ENCODE assay signal across 4 cellular contexts in the genomic region with DNA sequence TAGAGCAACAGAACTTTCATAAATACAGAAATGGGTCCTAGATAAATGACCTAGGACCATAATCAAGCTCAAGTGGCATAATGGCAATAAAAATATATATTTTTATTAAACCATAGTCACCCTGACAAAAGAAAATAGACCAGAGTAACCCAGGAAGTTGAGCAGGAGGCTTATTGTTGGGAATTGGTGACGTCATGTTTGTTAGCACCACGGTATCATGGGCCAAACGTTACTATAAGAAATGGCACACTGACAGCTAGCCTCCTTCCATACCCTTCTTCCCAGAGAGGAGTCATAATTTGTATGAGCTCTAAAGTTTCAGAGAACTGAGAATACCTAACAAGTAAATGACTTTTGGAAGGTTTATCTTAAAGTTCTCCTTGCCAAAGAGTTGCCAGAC.
TF ChIP-seq lines count a peak whose summit lies in the region.

No MANE protein-coding gene starts in this region.

TF ChIP-seq in HepG2, 621 proteins besides CTCF, POLR2A, EP300 and RAD21 (continues in another document):
- TF ChIP-seq, protein P1, sequence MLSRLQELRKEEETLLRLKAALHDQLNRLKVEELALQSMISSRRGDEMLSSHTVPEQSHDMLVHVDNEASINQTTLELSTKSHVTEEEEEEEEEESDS (CRISPR knock-in tag; IDR thresholded peaks at IDR 0.05; ENCODE audit: borderline replicate concordance), result no peak
- TF ChIP-seq ZNF878 (CRISPR knock-in tag; IDR thresholded peaks at IDR 0.05), result no peak
- TF ChIP-seq ZNF446 (CRISPR knock-in tag; IDR thresholded peaks at IDR 0.05), result no peak
- no peak for TF ChIP-seq U2AF2 (IDR thresholded peaks at IDR 0.05; ENCODE audit: low read depth, low read length)
- TF ChIP-seq GZF1 (CRISPR knock-in tag; IDR thresholded peaks at IDR 0.05), result no peak
- TF ChIP-seq ATF7 (IDR thresholded peaks at IDR 0.05), result peak; percentile 96
- TF ChIP-seq ATF7 (CRISPR knock-in tag; IDR thresholded peaks at IDR 0.05), result no peak
- no peak for TF ChIP-seq RBFOX2 (IDR thresholded peaks at IDR 0.05; ENCODE audit: low read depth, low read length)
- TF ChIP-seq, protein P2, sequence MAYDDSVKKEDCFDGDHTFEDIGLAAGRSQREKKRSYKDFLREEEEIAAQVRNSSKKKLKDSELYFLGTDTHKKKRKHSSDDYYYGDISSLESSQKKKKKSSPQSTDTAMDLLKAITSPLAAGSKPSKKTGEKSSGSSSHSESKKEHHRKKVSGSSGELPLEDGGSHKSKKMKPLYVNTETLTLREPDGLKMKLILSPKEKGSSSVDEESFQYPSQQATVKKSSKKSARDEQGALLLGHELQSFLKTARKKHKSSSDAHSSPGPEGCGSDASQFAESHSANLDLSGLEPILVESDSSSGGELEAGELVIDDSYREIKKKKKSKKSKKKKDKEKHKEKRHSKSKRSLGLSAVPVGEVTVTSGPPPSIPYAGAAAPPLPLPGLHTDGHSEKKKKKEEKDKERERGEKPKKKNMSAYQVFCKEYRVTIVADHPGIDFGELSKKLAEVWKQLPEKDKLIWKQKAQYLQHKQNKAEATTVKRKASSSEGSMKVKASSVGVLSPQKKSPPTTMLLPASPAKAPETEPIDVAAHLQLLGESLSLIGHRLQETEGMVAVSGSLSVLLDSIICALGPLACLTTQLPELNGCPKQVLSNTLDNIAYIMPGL (CRISPR knock-in tag; IDR thresholded peaks at IDR 0.05; ENCODE audit: borderline replicate concordance in 1 of 2, low read depth in 1 of 2), result no peak
- TF ChIP-seq PHF21A (CRISPR knock-in tag; IDR thresholded peaks at IDR 0.05), result no peak
- TF ChIP-seq, protein P3, sequence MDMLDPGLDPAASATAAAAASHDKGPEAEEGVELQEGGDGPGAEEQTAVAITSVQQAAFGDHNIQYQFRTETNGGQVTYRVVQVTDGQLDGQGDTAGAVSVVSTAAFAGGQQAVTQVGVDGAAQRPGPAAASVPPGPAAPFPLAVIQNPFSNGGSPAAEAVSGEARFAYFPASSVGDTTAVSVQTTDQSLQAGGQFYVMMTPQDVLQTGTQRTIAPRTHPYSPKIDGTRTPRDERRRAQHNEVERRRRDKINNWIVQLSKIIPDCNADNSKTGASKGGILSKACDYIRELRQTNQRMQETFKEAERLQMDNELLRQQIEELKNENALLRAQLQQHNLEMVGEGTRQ (IDR thresholded peaks at IDR 0.05; ENCODE audit: low read depth, low read length), result no peak
- TF ChIP-seq, protein P3 (CRISPR knock-in tag; IDR thresholded peaks at IDR 0.05; ENCODE audit: borderline replicate concordance), result no peak
- peak; percentile 93 for TF ChIP-seq CREB1 (IDR thresholded peaks at IDR 0.05)
- TF ChIP-seq CREB1 (CRISPR knock-in tag; IDR thresholded peaks at IDR 0.05), result no peak

TF ChIP-seq in HEK293, 187 proteins besides CTCF, POLR2A, EP300 and RAD21:
- TF ChIP-seq ZNF174 (tag by site-specific recombination; IDR thresholded peaks at IDR 0.05) (no peak), ZNF830 (tag by site-specific recombination; IDR thresholded peaks at IDR 0.05; ENCODE audit: low read depth) (no peak), ZNF843 (tag by site-specific recombination; IDR thresholded peaks at IDR 0.05) (no peak), KLF8 (tag by site-specific recombination; IDR thresholded peaks at IDR 0.05) (no peak)
- TF ChIP-seq, protein P4, sequence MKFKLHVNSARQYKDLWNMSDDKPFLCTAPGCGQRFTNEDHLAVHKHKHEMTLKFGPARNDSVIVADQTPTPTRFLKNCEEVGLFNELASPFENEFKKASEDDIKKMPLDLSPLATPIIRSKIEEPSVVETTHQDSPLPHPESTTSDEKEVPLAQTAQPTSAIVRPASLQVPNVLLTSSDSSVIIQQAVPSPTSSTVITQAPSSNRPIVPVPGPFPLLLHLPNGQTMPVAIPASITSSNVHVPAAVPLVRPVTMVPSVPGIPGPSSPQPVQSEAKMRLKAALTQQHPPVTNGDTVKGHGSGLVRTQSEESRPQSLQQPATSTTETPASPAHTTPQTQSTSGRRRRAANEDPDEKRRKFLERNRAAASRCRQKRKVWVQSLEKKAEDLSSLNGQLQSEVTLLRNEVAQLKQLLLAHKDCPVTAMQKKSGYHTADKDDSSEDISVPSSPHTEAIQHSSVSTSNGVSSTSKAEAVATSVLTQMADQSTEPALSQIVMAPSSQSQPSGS (tag by site-specific recombination; IDR thresholded peaks at IDR 0.05; ENCODE audit: low read depth), result 0 out of 2 replicates have a peak, but pooled peaks have one; percentile 48

TF ChIP-seq in K562, 482 proteins besides CTCF, POLR2A, EP300 and RAD21:
- no peak for TF ChIP-seq ZNF707 (CRISPR knock-in tag; conservative IDR thresholded peaks at IDR 0.05)
- TF ChIP-seq RAD51 (IDR thresholded peaks at IDR 0.05; ENCODE audit: borderline replicate concordance, low read depth), result no peak
- TF ChIP-seq MECOM (CRISPR knock-in tag; IDR thresholded peaks at IDR 0.05), result no peak
- TF ChIP-seq POLR2B (IDR thresholded peaks at IDR 0.05; ENCODE audit: low read depth, partially characterized antibody), result no peak
- no peak for TF ChIP-seq STAT5A (IDR thresholded peaks at IDR 0.05; ENCODE audit: borderline replicate concordance, low read length)
- no peak for TF ChIP-seq JUND (IDR thresholded peaks at IDR 0.05; ENCODE audit: borderline replicate concordance, low read depth, low read length)
- peak; percentile 23; the same call in 1 of the 3 replicates for TF ChIP-seq JUND (tag; IDR thresholded peaks at IDR 0.05; ENCODE audit: borderline replicate concordance, low read depth, low read length)
- TF ChIP-seq, protein P5, sequence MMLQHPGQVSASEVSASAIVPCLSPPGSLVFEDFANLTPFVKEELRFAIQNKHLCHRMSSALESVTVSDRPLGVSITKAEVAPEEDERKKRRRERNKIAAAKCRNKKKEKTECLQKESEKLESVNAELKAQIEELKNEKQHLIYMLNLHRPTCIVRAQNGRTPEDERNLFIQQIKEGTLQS (IDR thresholded peaks at IDR 0.05), result peak; percentile 22; the same call in 1 of the 2 replicates
- TF ChIP-seq, protein P5 (CRISPR knock-in tag; conservative IDR thresholded peaks at IDR 0.05), result no peak
- TF ChIP-seq ZBTB7A (IDR thresholded peaks at IDR 0.05; ENCODE audit: borderline replicate concordance, control insufficient read depth, low read depth, low read length), result no peak
- TF ChIP-seq, protein P6, sequence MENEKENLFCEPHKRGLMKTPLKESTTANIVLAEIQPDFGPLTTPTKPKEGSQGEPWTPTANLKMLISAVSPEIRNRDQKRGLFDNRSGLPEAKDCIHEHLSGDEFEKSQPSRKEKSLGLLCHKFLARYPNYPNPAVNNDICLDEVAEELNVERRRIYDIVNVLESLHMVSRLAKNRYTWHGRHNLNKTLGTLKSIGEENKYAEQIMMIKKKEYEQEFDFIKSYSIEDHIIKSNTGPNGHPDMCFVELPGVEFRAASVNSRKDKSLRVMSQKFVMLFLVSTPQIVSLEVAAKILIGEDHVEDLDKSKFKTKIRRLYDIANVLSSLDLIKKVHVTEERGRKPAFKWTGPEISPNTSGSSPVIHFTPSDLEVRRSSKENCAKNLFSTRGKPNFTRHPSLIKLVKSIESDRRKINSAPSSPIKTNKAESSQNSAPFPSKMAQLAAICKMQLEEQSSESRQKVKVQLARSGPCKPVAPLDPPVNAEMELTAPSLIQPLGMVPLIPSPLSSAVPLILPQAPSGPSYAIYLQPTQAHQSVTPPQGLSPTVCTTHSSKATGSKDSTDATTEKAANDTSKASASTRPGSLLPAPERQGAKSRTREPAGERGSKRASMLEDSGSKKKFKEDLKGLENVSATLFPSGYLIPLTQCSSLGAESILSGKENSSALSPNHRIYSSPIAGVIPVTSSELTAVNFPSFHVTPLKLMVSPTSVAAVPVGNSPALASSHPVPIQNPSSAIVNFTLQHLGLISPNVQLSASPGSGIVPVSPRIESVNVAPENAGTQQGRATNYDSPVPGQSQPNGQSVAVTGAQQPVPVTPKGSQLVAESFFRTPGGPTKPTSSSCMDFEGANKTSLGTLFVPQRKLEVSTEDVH (IDR thresholded peaks at IDR 0.05; ENCODE audit: low read depth, partially characterized antibody), result no peak
- no peak for TF ChIP-seq ZNF274 (IDR thresholded peaks at IDR 0.05; ENCODE audit: borderline replicate concordance, low read depth, low read length)
- TF ChIP-seq, protein P7, sequence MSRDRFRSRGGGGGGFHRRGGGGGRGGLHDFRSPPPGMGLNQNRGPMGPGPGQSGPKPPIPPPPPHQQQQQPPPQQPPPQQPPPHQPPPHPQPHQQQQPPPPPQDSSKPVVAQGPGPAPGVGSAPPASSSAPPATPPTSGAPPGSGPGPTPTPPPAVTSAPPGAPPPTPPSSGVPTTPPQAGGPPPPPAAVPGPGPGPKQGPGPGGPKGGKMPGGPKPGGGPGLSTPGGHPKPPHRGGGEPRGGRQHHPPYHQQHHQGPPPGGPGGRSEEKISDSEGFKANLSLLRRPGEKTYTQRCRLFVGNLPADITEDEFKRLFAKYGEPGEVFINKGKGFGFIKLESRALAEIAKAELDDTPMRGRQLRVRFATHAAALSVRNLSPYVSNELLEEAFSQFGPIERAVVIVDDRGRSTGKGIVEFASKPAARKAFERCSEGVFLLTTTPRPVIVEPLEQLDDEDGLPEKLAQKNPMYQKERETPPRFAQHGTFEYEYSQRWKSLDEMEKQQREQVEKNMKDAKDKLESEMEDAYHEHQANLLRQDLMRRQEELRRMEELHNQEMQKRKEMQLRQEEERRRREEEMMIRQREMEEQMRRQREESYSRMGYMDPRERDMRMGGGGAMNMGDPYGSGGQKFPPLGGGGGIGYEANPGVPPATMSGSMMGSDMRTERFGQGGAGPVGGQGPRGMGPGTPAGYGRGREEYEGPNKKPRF (IDR thresholded peaks at IDR 0.05; ENCODE audit: low read depth, low read length), result no peak
- no peak for TF ChIP-seq L3MBTL2 (IDR thresholded peaks at IDR 0.05)
TF ChIP-seq in K562: peak in this region for 2.

TF ChIP-seq in H1, 55 proteins besides CTCF, POLR2A, EP300 and RAD21:
- no peak for TF ChIP-seq CBX5 (IDR thresholded peaks at IDR 0.05; ENCODE audit: low read depth, low read length)
- no peak for TF ChIP-seq KDM4A (IDR thresholded peaks at IDR 0.05; ENCODE audit: low read depth, low read length, severe bottlenecking)
- no peak for TF ChIP-seq SIX5 (IDR thresholded peaks at IDR 0.05; ENCODE audit: low read depth, low read length)
- no peak for TF ChIP-seq TCF12 (IDR thresholded peaks at IDR 0.05; ENCODE audit: low read depth, low read length)
- no peak for TF ChIP-seq RFX5 (IDR thresholded peaks at IDR 0.05; ENCODE audit: borderline replicate concordance, low read depth, low read length)
- no peak for TF ChIP-seq FOSL1 (IDR thresholded peaks at IDR 0.05; ENCODE audit: insufficient read depth, low read depth, low read length)
- TF ChIP-seq PHF8 (conservative IDR thresholded peaks at IDR 0.05; ENCODE audit: low read depth, low read length), result no peak
- TF ChIP-seq EZH2 (IDR thresholded peaks at IDR 0.05; ENCODE audit: low read depth, low read length, severe bottlenecking), result no peak
- no peak for TF ChIP-seq TAF1 (IDR thresholded peaks at IDR 0.05; ENCODE audit: low read depth, low read length)
- TF ChIP-seq BACH1 (IDR thresholded peaks at IDR 0.05; ENCODE audit: low read length), result no peak
- no peak for TF ChIP-seq EGR1 (IDR thresholded peaks at IDR 0.05; ENCODE audit: borderline replicate concordance, low read depth, low read length)
- TF ChIP-seq JUN (IDR thresholded peaks at IDR 0.05; ENCODE audit: low read depth, low read length), result no peak
- TF ChIP-seq, protein P3 (IDR thresholded peaks at IDR 0.05; ENCODE audit: low read length), result no peak
- TF ChIP-seq ASH2L (IDR thresholded peaks at IDR 0.05; ENCODE audit: low read length), result no peak
- TF ChIP-seq CREB1 (IDR thresholded peaks at IDR 0.05), result no peak
- TF ChIP-seq HDAC2 (IDR thresholded peaks at IDR 0.05; ENCODE audit: borderline replicate concordance in 1 of 2, low read depth in 2 of 2, low read length in 2 of 2), result no peak
- no peak for TF ChIP-seq SUZ12 (IDR thresholded peaks at IDR 0.05; ENCODE audit: low read length)
- TF ChIP-seq, protein P8, sequence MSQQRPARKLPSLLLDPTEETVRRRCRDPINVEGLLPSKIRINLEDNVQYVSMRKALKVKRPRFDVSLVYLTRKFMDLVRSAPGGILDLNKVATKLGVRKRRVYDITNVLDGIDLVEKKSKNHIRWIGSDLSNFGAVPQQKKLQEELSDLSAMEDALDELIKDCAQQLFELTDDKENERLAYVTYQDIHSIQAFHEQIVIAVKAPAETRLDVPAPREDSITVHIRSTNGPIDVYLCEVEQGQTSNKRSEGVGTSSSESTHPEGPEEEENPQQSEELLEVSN (IDR thresholded peaks at IDR 0.05), result no peak
- TF ChIP-seq, protein P5 (IDR thresholded peaks at IDR 0.05; ENCODE audit: insufficient read depth, low read depth, low read length), result no peak
TF ChIP-seq in H1: peak in this region for 0.
